In genomic region chr6:31493875-31494694, GRCh38 we compare ENCODE assay signal across 8 cellular contexts. TPM values are rescaled to one million over a fixed set of nuclear protein-coding genes. Genes with fewer than 3 reads are reported as not detected.
A peak's percentile ranks its signal among the peaks of the same experiment; 100 is the strongest.
DNase-seq lines count a peak whose midpoint lies in the region; ATAC-seq, FAIRE-seq and TF ChIP-seq lines count a peak whose summit lies in the region.

No MANE protein-coding gene starts in this region.

- no peaks in the 10 kb centered on the region for H3K36me3 ChIP-seq in Caco-2 (ENCODE audit: control insufficient read depth, insufficient read depth, low read length)
- H3K36me3 ChIP-seq in astrocyte (ENCODE audit: insufficient read depth, low read length): no peaks in the 10 kb centered on the region
- H3K36me3 ChIP-seq in hepatocyte (replicated peaks; ENCODE audit: insufficient read depth, low read depth): no peaks in the 10 kb centered on the region

- H3K9me3 ChIP-seq in Caco-2 (no peaks in the 10 kb centered on the region), astrocyte (ENCODE audit: insufficient read depth, low read depth, low read length) (no peaks in the 10 kb centered on the region), hepatocyte (ENCODE audit: low read depth) (no peaks in the 10 kb centered on the region)

- WGBS in hepatocyte (ENCODE audit: low lambda C conversion rate, missing lambda C conversion rate): under 1% methylated on average over 58 of the region's 58 CpGs

- H3K9ac ChIP-seq in astrocyte (ENCODE audit: low read length): peak overlapping the region; percentile 82

- TF ChIP-seq CTCF in Caco-2 (IDR thresholded peaks at IDR 0.05; ENCODE audit: insufficient read depth in 1 of 2, low read depth in 1 of 2, low read length in 1 of 2, severe bottlenecking in 1 of 2, unreplicated experiment in 1 of 2): peak; percentile 83 to 89
- TF ChIP-seq CTCF in astrocyte (IDR thresholded peaks at IDR 0.05; ENCODE audit: insufficient read depth, low read depth, low read length): peak; percentile 75
- peak; percentile 82 for TF ChIP-seq CTCF in hepatocyte (IDR thresholded peaks at IDR 0.05; ENCODE audit: poor library complexity)

- H3K9me2 ChIP-seq in hepatocyte (replicated peaks; ENCODE audit: insufficient read depth): no peaks in the 10 kb centered on the region

- H3K27me3 ChIP-seq in Caco-2 (replicated peaks; ENCODE audit: control insufficient read depth, insufficient read depth, low read length): no peaks in the 10 kb centered on the region
- no peaks in the 10 kb centered on the region for H3K27me3 ChIP-seq in astrocyte (ENCODE audit: insufficient read depth, low read length)
- H3K27me3 ChIP-seq in hepatocyte: peaks cover 42% of the 10 kb centered on the region

- no peaks in the 10 kb centered on the region for H3K36me3 Mint-ChIP-seq in Caco-2 (ENCODE audit: insufficient read depth, unreplicated experiment)
- H3K36me3 Mint-ChIP-seq in astrocyte (ENCODE audit: low read depth, unreplicated experiment): peaks cover 2% of the 10 kb centered on the region

- H3K79me2 ChIP-seq in astrocyte (ENCODE audit: insufficient read depth, low read length) (peaks cover 10% of the 10 kb centered on the region), hepatocyte (no peaks in the 10 kb centered on the region)

- FAIRE-seq in astrocyte (lab: Jason Lieb, UNC): no peak

- peak; percentile 77 to 82 for DNase-seq in Caco-2
- DNase-seq in NAMALWA (ENCODE audit: low spot score): peak; percentile 89
- peak; percentile 73 for DNase-seq in T-helper 9 cell
- DNase-seq in astrocyte (ENCODE audit: low read depth): peak; percentile 43
- DNase-seq in hepatocyte (ENCODE audit: low spot score): peak; percentile 86
- DNase-seq in retina: peak; percentile 89

- H2AFZ ChIP-seq in astrocyte (ENCODE audit: low read depth, low read length) (peak overlapping the region; percentile 90), hepatocyte (peak overlapping the region; percentile 28)

- H3K27ac Mint-ChIP-seq in Caco-2 (ENCODE audit: unreplicated experiment): no peak overlapping the region
- peak overlapping the region; percentile 69 for H3K27ac Mint-ChIP-seq in astrocyte (ENCODE audit: unreplicated experiment)

- H3K4me2 ChIP-seq in astrocyte (ENCODE audit: low read length) (peak overlapping the region; percentile 95), hepatocyte (peak overlapping the region; percentile 96)

- CTCF ChIA-PET in Caco-2 (lab: Charles Lee): interaction anchor here (0.6 kb wide), 3 partner anchors 127 to 189 kb away, joined by 3 read pairs; no protein-coding TSS in a partner anchor

- H3K4me3 ChIP-seq in Caco-2 (ENCODE audit: low read depth, low read length): peak overlapping the region; percentile 55
- peak overlapping the region; percentile 75 for H3K4me3 ChIP-seq in astrocyte (ENCODE audit: insufficient read depth, low read depth, low read length)
- peak overlapping the region; percentile 42 for H3K4me3 ChIP-seq in hepatocyte

- H3K27ac ChIP-seq in astrocyte (ENCODE audit: low read depth, low read length) (peak overlapping the region; percentile 83), hepatocyte (no peak overlapping the region)

- H3K4me1 ChIP-seq in Caco-2: no peaks in the 10 kb centered on the region
- peaks cover 15% of the 10 kb centered on the region for H3K4me1 ChIP-seq in astrocyte (ENCODE audit: insufficient read depth, low read length)
- H3K4me1 ChIP-seq in hepatocyte (ENCODE audit: insufficient read depth): no peaks in the 10 kb centered on the region

- H3K27me3 Mint-ChIP-seq in Caco-2 (ENCODE audit: insufficient read depth, unreplicated experiment): peaks cover 19% of the 10 kb centered on the region
- H3K27me3 Mint-ChIP-seq in astrocyte (ENCODE audit: low read depth, unreplicated experiment): peaks cover 20% of the 10 kb centered on the region

- POLR2A ChIA-PET in Caco-2 (lab: Charles Lee): no interaction called here

- H3K4me1 Mint-ChIP-seq in Caco-2 (ENCODE audit: low read depth, unreplicated experiment) (peaks cover 23% of the 10 kb centered on the region), astrocyte (ENCODE audit: low read depth, unreplicated experiment) (peaks cover 10% of the 10 kb centered on the region)

- no TSS peak for BruUV-seq in Caco-2 (replicated peaks; lab: Mats Ljungman, UMichigan)

- H4K20me1 ChIP-seq in astrocyte (ENCODE audit: insufficient read depth, low read length): peaks cover 5% of the 10 kb centered on the region
- H4K20me1 ChIP-seq in hepatocyte (ENCODE audit: insufficient read depth, poor library complexity, severe bottlenecking): no peaks in the 10 kb centered on the region

- H3K9me3 Mint-ChIP-seq in Caco-2 (ENCODE audit: unreplicated experiment): no peaks in the 10 kb centered on the region
- H3K9me3 Mint-ChIP-seq in astrocyte (ENCODE audit: unreplicated experiment): no peaks in the 10 kb centered on the region

- H3K4me3 Mint-ChIP-seq in Caco-2 (ENCODE audit: unreplicated experiment): peak overlapping the region; percentile 41
- H3K4me3 Mint-ChIP-seq in astrocyte (ENCODE audit: unreplicated experiment): peak overlapping the region; percentile 87

- peak; percentile 44 for ATAC-seq in GM21526 (IDR thresholded peaks at IDR 0.05; ENCODE audit: low FRiP score, unreplicated experiment)
- no peak for ATAC-seq in GM21529 (IDR thresholded peaks at IDR 0.05; ENCODE audit: unreplicated experiment)

- intact Hi-C loops in Caco-2 (cut with micrococcal nuclease; ENCODE audit: unreplicated experiment): loop anchor here (1.0 to 10.0 kb wide), 4 partner anchors 33 to 104 kb away; partner anchors contain the start of genes ATP6V1G2, MCCD1 and MICA

RNA-seq across cellular contexts. Expression of gene MICB, which starts 3.9 kb away (rescaled TPM):
- total RNA-seq in Caco-2 (2022) (6.4 and 7.5 TPM in 2 replicates), astrocyte (4.1 and 5.8 TPM in 2 replicates), hepatocyte (0.40 and 0.67 TPM in 2 replicates)
- 0.11 and 0.44 TPM in 2 replicates for polyA plus RNA-seq in hepatocyte

RNA-seq across cellular contexts. Expression of gene MCCD1, which starts 34.7 kb away (rescaled TPM):
- total RNA-seq in Caco-2 (2022) (not detected in 2 replicates), astrocyte (not detected in 2 replicates), hepatocyte (0.47 and 1.2 TPM in 2 replicates)
- 1.3 and 2.0 TPM in 2 replicates for polyA plus RNA-seq in hepatocyte

RNA-seq across cellular contexts. Expression of gene DDX39B, which starts 47.7 kb away (rescaled TPM):
- total RNA-seq in Caco-2 (2022) (416 and 423 TPM in 2 replicates), astrocyte (284 and 294 TPM in 2 replicates), hepatocyte (207 and 287 TPM in 2 replicates)
- polyA plus RNA-seq in hepatocyte: 210 and 238 TPM in 2 replicates

RNA-seq across cellular contexts. Expression of gene ATP6V1G2, which starts 52.3 kb away (rescaled TPM):
- total RNA-seq in Caco-2 (2022): 0.26 and 0.43 TPM in 2 replicates
- total RNA-seq in astrocyte: 2.6 and 3.4 TPM in 2 replicates
- total RNA-seq in hepatocyte: 0.63 and 0.88 TPM in 2 replicates
- 0.73 TPM in 1 of 2 replicates, not detected in the other for polyA plus RNA-seq in hepatocyte

RNA-seq across cellular contexts. Expression of gene NFKBIL1, which starts 53.3 kb away (rescaled TPM):
- total RNA-seq in Caco-2 (2022): 14.7 and 17.4 TPM in 2 replicates
- total RNA-seq in astrocyte: 18.8 and 20.4 TPM in 2 replicates
- 22.7 and 28.9 TPM in 2 replicates for total RNA-seq in hepatocyte
- 25.0 and 30.3 TPM in 2 replicates for polyA plus RNA-seq in hepatocyte
